In genomic region chr2:64696631-64697030, GRCh38 we compare ENCODE assay signal across 18 cellular contexts.
"Had no signal": no experiment of that assay in that cellular context is flagged by ENCODE, and none has a peak within 500 bp of the region (broad histone marks: within the 10 kb centered on the region; RNA-seq: fewer than 3 reads in every experiment).

No MANE protein-coding gene starts in this region.

- H3K27me3 Mint-ChIP-seq: activated B cell treated with CpG ODN at 0.5 μM for 24 hours; activated naive CD4-positive, alpha-beta T cell treated with anti-CD3 and anti-CD28 coated beads, Interleukin-2, amount 50 U/mL, for 24 hours had no signal

- ATAC-seq: upper lobe of right lung had no signal

- H3K9me3 ChIP-seq: adrenal gland, esophagus squamous epithelium, prostate gland, right lobe of liver, stomach, thoracic aorta, upper lobe of right lung had no signal

- H3K4me3 Mint-ChIP-seq: activated B cell treated with CpG ODN at 0.5 μM for 24 hours; activated naive CD4-positive, alpha-beta T cell treated with anti-CD3 and anti-CD28 coated beads, Interleukin-2, amount 50 U/mL, for 24 hours; nephron had no signal

- FAIRE-seq: colon, endometrium had no signal

- H3K4me1 ChIP-seq: adrenal gland, prostate gland had no signal

- H3K36me3 ChIP-seq: adrenal gland, cardiac muscle cell, esophagus squamous epithelium, prostate gland, right lobe of liver, stomach, thoracic aorta, upper lobe of right lung had no signal

- H3K27ac ChIP-seq: adrenal gland, cardiac muscle cell, esophagus squamous epithelium, prostate gland, right lobe of liver, stomach, thoracic aorta, upper lobe of right lung had no signal

- H3K9me3 Mint-ChIP-seq: activated naive CD4-positive, alpha-beta T cell treated with anti-CD3 and anti-CD28 coated beads, Interleukin-2, amount 50 U/mL, for 24 hours had no signal

- H3K27ac Mint-ChIP-seq: activated B cell treated with CpG ODN at 0.5 μM for 24 hours had no signal

- H3K4me3 ChIP-seq: adrenal gland, cardiac muscle cell, esophagus squamous epithelium, prostate gland, right lobe of liver, stomach, thoracic aorta, upper lobe of right lung had no signal

- DNase-seq: activated B cell treated with CpG ODN at 0.5 μM for 24 hours; activated CD4-positive, alpha-beta T cell treated with anti-CD3 and anti-CD28 coated beads, Interleukin-2, amount 50 U/mL, for 1 hour; activated effector memory CD4-positive, alpha-beta T cell treated with Interleukin-2 at 50 U/mL for 16 hours; activated T-cell treated with anti-CD3 and anti-CD28 coated beads for 4 hours; adrenal gland; esophagus squamous epithelium; occipital lobe; right lobe of liver; stomach; T-helper 2 cell; upper lobe of right lung had no signal

- H3K27me3 ChIP-seq: adrenal gland, cardiac muscle cell, esophagus squamous epithelium, right lobe of liver, stomach, upper lobe of right lung had no signal
